15 cellular contexts compared by ENCODE assay signal in genomic region chr22:33570110-33570509, GRCh38.
"Had no signal": no experiment of that assay in that cellular context is flagged by ENCODE, and none has a peak within 500 bp of the region (broad histone marks: within the 10 kb centered on the region; RNA-seq: fewer than 3 reads in every experiment).

No MANE protein-coding gene starts in this region.

- H3K27ac Mint-ChIP-seq: activated naive CD8-positive, alpha-beta T cell; activated T-cell treated with anti-CD3 and anti-CD28 coated beads, Interleukin-2, amount 50 U/mL, for 24 hours; effector memory CD8-positive, alpha-beta T cell had no signal

- ATAC-seq: activated CD4-positive, CD25-positive, alpha-beta regulatory T cell treated with anti-CD3 and anti-CD28 coated beads, Interleukin-2, amount 50 U/mL, for 24 hours; effector memory CD8-positive, alpha-beta T cell; left lobe of liver; right cardiac atrium; stimulated activated naive CD8-positive, alpha-beta T cell treated with anti-CD3 and anti-CD28 coated beads, Interleukin-15, Interleukin-2, amounts not matched to agents 100 U/mL and 50 U/mL, for 24 hours had no signal

- H3K27ac ChIP-seq: brain microvascular endothelial cell had no signal

- H3K9me3 Mint-ChIP-seq: activated T-cell treated with anti-CD3 and anti-CD28 coated beads, Interleukin-2, amount 50 U/mL, for 24 hours had no signal

- H3K4me3 Mint-ChIP-seq: activated naive CD8-positive, alpha-beta T cell; activated T-cell treated with anti-CD3 and anti-CD28 coated beads, Interleukin-2, amount 50 U/mL, for 24 hours; effector memory CD8-positive, alpha-beta T cell had no signal

- DNase-seq: activated gamma-delta T cell; activated T-cell treated with anti-CD3 and anti-CD28 coated beads, Interleukin-2, amount 50 U/mL, for 24 hours; brain microvascular endothelial cell; effector memory CD8-positive, alpha-beta T cell; erythroblast; hypothalamus; immature natural killer cell; mesenchymal stem cell; right cardiac atrium; stimulated activated naive CD8-positive, alpha-beta T cell treated with anti-CD3 and anti-CD28 coated beads, Interleukin-15, Interleukin-2, amounts not matched to agents 100 U/mL and 50 U/mL, for 24 hours; T-helper 2 cell had no signal

- FAIRE-seq: TTC549 had no signal

- H3K27me3 ChIP-seq: brain microvascular endothelial cell had no signal

- H3K27me3 Mint-ChIP-seq: activated T-cell treated with anti-CD3 and anti-CD28 coated beads, Interleukin-2, amount 50 U/mL, for 24 hours; effector memory CD8-positive, alpha-beta T cell had no signal

- H3K36me3 ChIP-seq: brain microvascular endothelial cell had no signal

- H3K36me3 Mint-ChIP-seq: activated naive CD8-positive, alpha-beta T cell; immature natural killer cell had no signal
